Comparison of ENCODE assay signal across 9 cellular contexts in genomic region chr18:31683968-31684278, GRCh38. TPM values are rescaled to one million over a fixed set of nuclear protein-coding genes. Genes with fewer than 3 reads are reported as not detected.
DNase-seq lines count a peak whose midpoint lies in the region; ATAC-seq and TF ChIP-seq lines count a peak whose summit lies in the region.
"Had no signal": no experiment of that assay in that cellular context is flagged by ENCODE, and none has a peak within 500 bp of the region (broad histone marks: within the 10 kb centered on the region; RNA-seq: fewer than 3 reads in every experiment).

No MANE protein-coding gene starts in this region.

- no peaks in the 10 kb centered on the region for H3K36me3 Mint-ChIP-seq in activated T-cell treated with anti-CD3 and anti-CD28 coated beads, Interleukin-2, amount 50 U/mL, for 4 hours (ENCODE audit: insufficient read depth)

- no peak for TF ChIP-seq POLR2A in adrenal gland (IDR thresholded peaks at IDR 0.05)

- WGBS in adrenal gland, 4 donors = 7 to 12% (median 10%) methylated on average over 9 of the region's 9 CpGs
- 2% methylated on average over 9 of the region's 9 CpGs for WGBS in thymus

- peak overlapping the region; percentile 78 for H3K4me3 Mint-ChIP-seq in activated T-cell treated with anti-CD3 and anti-CD28 coated beads, Interleukin-2, amount 50 U/mL, for 4 hours

- H3K4me1 Mint-ChIP-seq in activated T-cell treated with anti-CD3 and anti-CD28 coated beads, Interleukin-2, amount 50 U/mL, for 4 hours (ENCODE audit: low read depth) = peaks cover 8% of the 10 kb centered on the region

- H3K4me1 ChIP-seq in adrenal gland (replicated peaks in 1 of 2) (peaks cover 34 to 58% of the 10 kb centered on the region in 2 donors), left lung (peaks cover 5 to 21% of the 10 kb centered on the region in 2 donors), thymus (ENCODE audit: control insufficient read depth, insufficient read depth, low read length) (peaks cover 7% of the 10 kb centered on the region)

- H3K4me3 ChIP-seq in adrenal gland = peak overlapping the region in 3 of 4 donors; percentile 70 to 83 (median 74)
- peak overlapping the region; percentile 47 to 60 for H3K4me3 ChIP-seq in left lung
- peak overlapping the region; percentile 79 for H3K4me3 ChIP-seq in thymus (ENCODE audit: low read length)

- intact Hi-C loops in adrenal gland (cut with DNase I) (no loop called here), left lung (cut with DNase I) (loop anchor here in 1 of 2 donors (10.0 kb wide), 1 partner anchor 61 kb away; no protein-coding TSS in a partner anchor)

- TF ChIP-seq CTCF in adrenal gland (IDR thresholded peaks at IDR 0.05) (no peak), left lung (IDR thresholded peaks at IDR 0.05) (no peak), GM10266 (IDR thresholded peaks at IDR 0.05; ENCODE audit: control insufficient read depth, insufficient read depth, low read depth, missing control alignments) (no peak)

- no peak for DNase-seq in activated T-cell treated with anti-CD3 and anti-CD28 coated beads, Interleukin-2, amount 50 U/mL, for 4 hours
- DNase-seq in activated T-cell treated with anti-CD3 and anti-CD28 coated beads, Interleukin-2, amount 50 U/mL, for 1 hour = no peak
- DNase-seq in adrenal gland = no peak
- DNase-seq in left lung = no peak
- no peak for DNase-seq in OCI-M2 (lab: John Stamatoyannopoulos, UW; ENCODE audit: unreplicated experiment)
- no peak for DNase-seq in GM10266 (ENCODE audit: extremely low spot score)

- H3K36me3 ChIP-seq in adrenal gland (replicated peaks in 1 of 2) = no peaks in the 10 kb centered on the region
- no peaks in the 10 kb centered on the region for H3K36me3 ChIP-seq in left lung
- H3K36me3 ChIP-seq in thymus (ENCODE audit: control insufficient read depth, insufficient read depth) = no peaks in the 10 kb centered on the region

- peak overlapping the region; percentile 25 to 92 (median 83) for H3K27ac ChIP-seq in adrenal gland
- no peak overlapping the region for H3K27ac ChIP-seq in left lung
- H3K27ac ChIP-seq in thymus (ENCODE audit: low read depth) = no peak overlapping the region
- H3K27ac ChIP-seq: HL-60 had no signal

- no peaks in the 10 kb centered on the region for H3K9me3 Mint-ChIP-seq in activated T-cell treated with anti-CD3 and anti-CD28 coated beads, Interleukin-2, amount 50 U/mL, for 4 hours

- H3K9me3 ChIP-seq in adrenal gland (replicated peaks in 1 of 3) (no peaks in the 10 kb centered on the region), left lung (no peaks in the 10 kb centered on the region), thymus (ENCODE audit: control insufficient read depth) (no peaks in the 10 kb centered on the region)

- H3K27me3 Mint-ChIP-seq in activated T-cell treated with anti-CD3 and anti-CD28 coated beads, Interleukin-2, amount 50 U/mL, for 4 hours (ENCODE audit: low read depth) = peaks cover 42% of the 10 kb centered on the region

- H3K27me3 ChIP-seq in adrenal gland = no peaks in the 10 kb centered on the region
- peaks cover 0 to 7% of the 10 kb centered on the region in 2 donors for H3K27me3 ChIP-seq in left lung
- H3K27me3 ChIP-seq in thymus (ENCODE audit: control insufficient read depth, insufficient read depth) = no peaks in the 10 kb centered on the region

- no peak for ATAC-seq in activated T-cell treated with anti-CD3 and anti-CD28 coated beads, Interleukin-2, amount 50 U/mL, for 4 hours
- ATAC-seq in left lung (no peak), GM18861 (IDR thresholded peaks at IDR 0.05; ENCODE audit: unreplicated experiment) (no peak)

RNA-seq across cellular contexts. Expression of gene B4GALT6, which starts 0.5 kb away (rescaled TPM):
- total RNA-seq in activated T-cell treated with anti-CD3 and anti-CD28 coated beads, Interleukin-2, amount 50 U/mL, for 4 hours = 1 to 10 TPM in 2 of 3 donors, under 1 TPM in 1; 0.84 to 2.4 (median 1.3) TPM
- 10 to 100 TPM; 12.9 to 71.3 (median 26.0) TPM for total RNA-seq in adrenal gland
- polyA plus RNA-seq in adrenal gland = 10 to 100 TPM in 2 of 3 donors, 1 to 10 TPM in 1; 8.6 to 42.7 (median 12.5) TPM
- 1 to 10 TPM; 4.6 to 5.7 TPM for total RNA-seq in left lung
- polyA plus RNA-seq in thymus = 6.6 TPM

Comparison
In these comparisons a context has a peak if more than half of its experiments do, and no peak if none do; other contexts are left out.
1. H3K27ac ChIP-seq: peak in adrenal gland (5 of 5); none in left lung (0 of 2) and thymus (single experiment).
2. Peak in every context shown above with its lines, with median percentiles within 50 percentile points of each other: H3K4me3 ChIP-seq.